In genomic region chr17:1693339-1693738, GRCh38 we compare ENCODE assay signal across 1 cellular context.
TF ChIP-seq lines count a peak whose summit lies in the region.

No MANE protein-coding gene starts in this region.

TF ChIP-seq in IMR-90, 13 proteins besides CTCF, POLR2A, EP300 and RAD21:
- TF ChIP-seq, protein P1, sequence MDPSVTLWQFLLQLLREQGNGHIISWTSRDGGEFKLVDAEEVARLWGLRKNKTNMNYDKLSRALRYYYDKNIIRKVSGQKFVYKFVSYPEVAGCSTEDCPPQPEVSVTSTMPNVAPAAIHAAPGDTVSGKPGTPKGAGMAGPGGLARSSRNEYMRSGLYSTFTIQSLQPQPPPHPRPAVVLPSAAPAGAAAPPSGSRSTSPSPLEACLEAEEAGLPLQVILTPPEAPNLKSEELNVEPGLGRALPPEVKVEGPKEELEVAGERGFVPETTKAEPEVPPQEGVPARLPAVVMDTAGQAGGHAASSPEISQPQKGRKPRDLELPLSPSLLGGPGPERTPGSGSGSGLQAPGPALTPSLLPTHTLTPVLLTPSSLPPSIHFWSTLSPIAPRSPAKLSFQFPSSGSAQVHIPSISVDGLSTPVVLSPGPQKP (IDR thresholded peaks at IDR 0.05; ENCODE audit: borderline replicate concordance, low read depth, low read length): no peak
- no peak for TF ChIP-seq RCOR1 (IDR thresholded peaks at IDR 0.05; ENCODE audit: insufficient replicate concordance, low read length)
- no peak for TF ChIP-seq MAFK (IDR thresholded peaks at IDR 0.05; ENCODE audit: low read depth, low read length)
- TF ChIP-seq SMC3 (IDR thresholded peaks at IDR 0.05; ENCODE audit: low read depth, low read length): no peak
- no peak for TF ChIP-seq FOS (IDR thresholded peaks at IDR 0.05; ENCODE audit: low read depth, low read length)
- no peak for TF ChIP-seq USF2 (IDR thresholded peaks at IDR 0.05; ENCODE audit: low read depth, low read length)
TF ChIP-seq in IMR-90: peak in this region for 0.
